28 cellular contexts compared by ENCODE assay signal in the genomic region with DNA sequence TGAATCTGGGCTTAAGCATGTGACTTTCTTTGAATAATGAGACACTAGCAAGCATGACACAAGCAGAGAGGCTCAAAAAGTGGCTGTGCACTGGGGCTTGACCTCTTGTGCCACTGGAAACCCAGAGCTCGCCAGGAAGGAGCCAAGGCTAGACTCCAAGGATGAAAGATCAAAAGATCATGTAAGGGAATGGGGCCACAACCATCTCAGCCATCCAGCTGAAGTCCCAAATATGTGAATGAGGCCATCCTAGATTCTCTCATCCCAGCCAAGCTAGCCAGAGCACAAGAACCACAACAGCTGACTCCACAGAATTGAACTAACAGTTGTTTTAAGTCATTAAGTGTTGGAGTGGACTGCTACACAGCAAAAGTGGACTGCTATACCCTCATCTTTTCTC.
"Had no signal": no experiment of that assay in that cellular context is flagged by ENCODE, and none has a peak within 500 bp of the region (broad histone marks: within the 10 kb centered on the region; RNA-seq: fewer than 3 reads in every experiment).

No MANE protein-coding gene starts in this region.

- DNase-seq: activated CD4-positive, alpha-beta T cell treated with anti-CD3 and anti-CD28 coated beads for 4 hours; activated CD4-positive, alpha-beta T cell treated with anti-CD3 and anti-CD28 coated beads, Interleukin-2, amount 50 U/mL, for 4 hours; activated effector memory CD4-positive, alpha-beta T cell treated with Interleukin-2 at 50 U/mL for 16 hours; activated naive CD4-positive, alpha-beta T cell treated with Interleukin-2 at 50 U/mL for 16 hours; activated T-cell treated with anti-CD3 and anti-CD28 coated beads for 4 hours; anterior cingulate cortex; body of pancreas; dermis blood vessel endothelial cell; effector CD4-positive, alpha-beta T cell; gastrocnemius medialis; glutamatergic neuron; islet precursor cell; left cardiac atrium; mammary epithelial cell; nucleus accumbens; stimulated activated CD4-positive, alpha-beta T cell treated with anti-CD3 and anti-CD28 coated beads, Interleukin-12 subunit alpha, Interleukin-12 subunit beta, amount 100 ng/mL, for 4 hours; stimulated activated CD4-positive, alpha-beta T cell treated with anti-CD3 and anti-CD28 coated beads, Interleukin-4, amount 100 ng/mL, for 1 hour; T-helper 1 cell; uterus had no signal

- H3K27me3 ChIP-seq: body of pancreas, gastrocnemius medialis, uterus had no signal

- H3K9me3 ChIP-seq: body of pancreas, gastrocnemius medialis, thoracic aorta, uterus had no signal

- H3K4me3 ChIP-seq: body of pancreas, gastrocnemius medialis, thoracic aorta, uterus had no signal

- H3K27ac Mint-ChIP-seq: activated naive CD8-positive, alpha-beta T cell; stimulated activated naive CD8-positive, alpha-beta T cell treated with anti-CD3 and anti-CD28 coated beads, Interleukin-15, Interleukin-2, amounts not matched to agents 100 ng/mL and 50 ng/mL, for 24 hours; T-helper 2 cell treated with Interferon-gamma antibody and Interleukin-4, amounts not matched to agents 5 μg/mL and 100 μg/mL, for 36 hours; type B pancreatic cell had no signal

- H3K36me3 ChIP-seq: gastrocnemius medialis, thoracic aorta, uterus had no signal

- FAIRE-seq: colon, endometrium had no signal

- H3K4me1 ChIP-seq: body of pancreas, gastrocnemius medialis, uterus had no signal

- ATAC-seq: body of pancreas, gastrocnemius medialis, left cardiac atrium, right cardiac atrium had no signal

- H3K27me3 Mint-ChIP-seq: activated naive CD8-positive, alpha-beta T cell; stimulated activated naive CD8-positive, alpha-beta T cell treated with anti-CD3 and anti-CD28 coated beads, Interleukin-15, Interleukin-2, amounts not matched to agents 100 ng/mL and 50 ng/mL, for 24 hours; type B pancreatic cell had no signal

- H3K36me3 Mint-ChIP-seq: activated naive CD8-positive, alpha-beta T cell; type B pancreatic cell had no signal

- H3K4me3 Mint-ChIP-seq: activated naive CD8-positive, alpha-beta T cell; stimulated activated naive CD8-positive, alpha-beta T cell treated with anti-CD3 and anti-CD28 coated beads, Interleukin-15, Interleukin-2, amounts not matched to agents 100 ng/mL and 50 ng/mL, for 24 hours; T-helper 2 cell treated with Interferon-gamma antibody and Interleukin-4, amounts not matched to agents 5 μg/mL and 100 μg/mL, for 36 hours; type B pancreatic cell had no signal

- H3K27ac ChIP-seq: body of pancreas, gastrocnemius medialis, thoracic aorta, uterus, VCaP had no signal
